In the genomic region with DNA sequence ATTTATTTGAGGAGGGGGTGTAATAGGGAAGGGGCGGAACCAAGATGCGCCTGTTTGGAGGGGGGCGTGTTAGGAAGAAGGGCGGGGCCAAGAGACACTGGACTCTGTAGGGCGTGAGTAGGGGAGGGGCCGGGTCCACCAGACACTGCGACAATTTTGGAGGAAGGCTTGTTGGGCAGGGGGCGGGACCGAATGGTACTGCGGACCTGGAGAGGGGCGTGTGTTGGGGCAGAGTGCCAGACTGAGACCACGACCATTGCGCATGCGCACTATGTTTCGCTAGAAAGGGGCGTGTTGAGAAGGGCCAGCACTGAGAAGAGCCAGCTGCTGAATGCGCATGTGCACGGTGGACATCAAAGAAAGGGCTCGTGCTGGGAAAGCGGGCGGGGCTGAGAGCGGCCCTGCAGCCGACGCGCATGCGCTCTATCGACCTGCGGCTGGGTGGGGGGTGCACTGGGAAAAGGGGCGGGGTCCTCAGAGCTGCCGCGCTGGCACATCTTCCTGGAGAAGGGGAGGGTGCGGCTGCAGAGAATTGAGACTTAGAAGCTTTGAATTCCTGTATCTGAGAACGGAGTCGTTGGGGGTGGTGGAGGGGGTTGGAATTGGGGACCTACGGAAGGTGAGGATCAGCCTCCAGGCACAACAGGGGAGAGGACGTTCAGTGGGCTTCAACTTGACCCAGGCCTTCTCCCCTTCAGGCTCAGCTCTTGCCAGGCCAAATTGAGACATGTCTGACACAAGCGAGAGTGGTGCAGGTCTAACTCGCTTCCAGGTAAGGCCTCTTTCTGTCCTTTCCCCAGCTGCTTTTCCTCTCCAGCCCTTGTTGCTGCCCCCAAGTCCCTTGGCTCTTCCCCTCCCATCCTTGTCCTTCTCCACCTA, we compare ENCODE assay signal across 8 cellular contexts. TPM values are rescaled to one million over a fixed set of nuclear protein-coding genes. Genes with fewer than 3 reads are reported as not detected.
DNase-seq lines count a peak whose midpoint lies in the region; ATAC-seq and TF ChIP-seq lines count a peak whose summit lies in the region.

No MANE protein-coding gene starts in this region.

- no peaks in the 10 kb centered on the region for H3K9me2 ChIP-seq in OCI-LY1 (ENCODE audit: low read depth, low read length)

- in situ Hi-C loops in Caki2 (cut with HindIII; ENCODE audit: low pct_unique_long_range_greater_than_20kb, low sequenced_read_pairs): no loop called here

- peak overlapping the region; percentile 30 for H3K27ac ChIP-seq in OCI-LY1 (ENCODE audit: low read depth, low read length, poor library complexity, severe bottlenecking)

- H2AFZ ChIP-seq in OCI-LY1 (ENCODE audit: low read length): no peak overlapping the region

- ATAC-seq in GM21526 (IDR thresholded peaks at IDR 0.05; ENCODE audit: low FRiP score, unreplicated experiment): peak; percentile 89

- DNase-seq in Caki2 (ENCODE audit: low read depth) (peak; percentile 94), HuH-7 (ENCODE audit: low spot score) (peak; percentile 86), activated T-cell treated with anti-CD3 and anti-CD28 coated beads for 24 hours (ENCODE audit: low read depth) (peak; percentile 82), epidermal melanocyte (ENCODE audit: insufficient read length, low spot score) (peak; percentile 77), midbrain (lab: John Stamatoyannopoulos, UW) (peak; percentile 85)
- DNase-seq in stimulated activated CD8-positive, alpha-beta memory T cell treated with anti-CD3 and anti-CD28 coated beads, Interleukin-15, amount 100 ng/mL, for 48 hours (ENCODE audit: low read depth in 2 of 2): peak; percentile 73 to 80

- TF ChIP-seq CTCF in OCI-LY1 (IDR thresholded peaks at IDR 0.05; ENCODE audit: low read length): no peak

- H3K9ac ChIP-seq in OCI-LY1 (ENCODE audit: low read length): peak overlapping the region; percentile 76

- H3F3A ChIP-seq in OCI-LY1 (ENCODE audit: insufficient read depth, low read length): no peaks in the 10 kb centered on the region

- peak overlapping the region; percentile 88 for H3K4me3 ChIP-seq in OCI-LY1 (ENCODE audit: low read depth, low read length, poor library complexity, severe bottlenecking)

- peaks cover 17% of the 10 kb centered on the region for H3K4me1 ChIP-seq in OCI-LY1 (ENCODE audit: insufficient read depth, low read length, severe bottlenecking)

- no peaks in the 10 kb centered on the region for H4K20me1 ChIP-seq in OCI-LY1 (ENCODE audit: insufficient read depth, low read length)

- no peaks in the 10 kb centered on the region for H3K27me3 ChIP-seq in OCI-LY1 (ENCODE audit: insufficient read depth, low read length)

- no peaks in the 10 kb centered on the region for H3K79me2 ChIP-seq in OCI-LY1 (ENCODE audit: insufficient read depth, low read length)

- H3K36me3 ChIP-seq in OCI-LY1 (ENCODE audit: insufficient read depth, low read length): no peaks in the 10 kb centered on the region

- peak overlapping the region; percentile 79 for H3K4me2 ChIP-seq in OCI-LY1 (ENCODE audit: low read length)

- no peaks in the 10 kb centered on the region for H3K9me3 ChIP-seq in OCI-LY1 (ENCODE audit: low read length)

RNA-seq across cellular contexts. Expression of a gene that starts 1.3 kb away (rescaled TPM):
- total RNA-seq in Caki2 (2014; rRNA removed; shearing (Covaris generic); ENCODE audit: low replicate concordance): 282 and 284 TPM in 2 replicates

RNA-seq across cellular contexts. Expression of a gene that starts 10.8 kb away (rescaled TPM):
- total RNA-seq in Caki2 (2014; rRNA removed; shearing (Covaris generic); ENCODE audit: low replicate concordance): not detected in 2 replicates

Comparison
In these comparisons a context has a peak if more than half of its experiments do, and no peak if none do; other contexts are left out.
1. Peak in every context shown above with its lines: DNase-seq, ATAC-seq, H3K4me3 ChIP-seq and H3K27ac ChIP-seq.